ENCODE assay signal across 19 cellular contexts in the genomic region with DNA sequence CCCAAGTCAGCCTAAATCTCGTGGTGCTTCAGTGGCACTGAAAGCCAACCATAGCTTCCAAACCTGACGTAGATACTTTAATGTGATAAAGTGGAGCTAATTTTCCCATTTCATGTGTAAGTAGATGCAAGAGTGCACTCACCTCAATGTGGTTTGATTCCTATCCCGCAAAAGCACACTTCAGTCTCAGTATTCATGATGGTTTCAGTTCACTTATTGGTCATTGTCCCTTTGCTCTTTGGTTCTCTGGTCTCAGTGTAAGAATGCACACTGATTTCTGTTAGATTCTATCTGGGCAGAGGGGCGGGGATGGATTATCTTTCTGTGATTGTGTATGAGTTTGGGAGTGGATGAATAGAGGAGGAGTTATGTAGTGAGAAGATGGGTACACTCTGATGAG.
DNase-seq lines count a peak whose midpoint lies in the region; ATAC-seq, FAIRE-seq and TF ChIP-seq lines count a peak whose summit lies in the region.
"Had no signal": no experiment of that assay in that cellular context is flagged by ENCODE, and none has a peak within 500 bp of the region (broad histone marks: within the 10 kb centered on the region; RNA-seq: fewer than 3 reads in every experiment).

No MANE protein-coding gene starts in this region.

- no peaks in the 10 kb centered on the region for H3K79me2 ChIP-seq in astrocyte (ENCODE audit: insufficient read depth, low read length)

- H3K27me3 ChIP-seq in CD8-positive, alpha-beta T cell (ENCODE audit: insufficient read depth, low read length): no peaks in the 10 kb centered on the region
- no peaks in the 10 kb centered on the region for H3K27me3 ChIP-seq in astrocyte (ENCODE audit: insufficient read depth, low read length)
- H3K27me3 ChIP-seq: BLaER1, left lung, upper lobe of right lung had no signal

- CTCF ChIA-PET in CD8-positive, alpha-beta T cell (lab: Charles Lee): no interaction called here

- POLR2A ChIA-PET in CD8-positive, alpha-beta T cell (lab: Charles Lee): no interaction called here

- intact Hi-C loops in CD8-positive, alpha-beta T cell (cut with DNase I, micrococcal nuclease): loop anchor here (5.0 kb wide), 2 partner anchors 33 to 43 kb away; no protein-coding TSS in a partner anchor

- H3K9ac ChIP-seq in astrocyte (ENCODE audit: low read length): no peak overlapping the region
- H3K9ac ChIP-seq: BLaER1 had no signal

- no peak overlapping the region for H3K4me2 ChIP-seq in astrocyte (ENCODE audit: low read length)
- H3K4me2 ChIP-seq: BLaER1 had no signal

- H3K9me3 ChIP-seq in CD8-positive, alpha-beta T cell (ENCODE audit: low read length): no peaks in the 10 kb centered on the region
- no peaks in the 10 kb centered on the region for H3K9me3 ChIP-seq in astrocyte (ENCODE audit: insufficient read depth, low read depth, low read length)
- H3K9me3 ChIP-seq: BLaER1, left lung, upper lobe of right lung had no signal

- H3K4me1 ChIP-seq in CD8-positive, alpha-beta T cell (ENCODE audit: insufficient read depth, low read length): no peaks in the 10 kb centered on the region
- peaks cover 33% of the 10 kb centered on the region for H3K4me1 ChIP-seq in astrocyte (ENCODE audit: insufficient read depth, low read length)

- no peak for ATAC-seq in CD8-positive, alpha-beta T cell
- ATAC-seq in GM18870 (IDR thresholded peaks at IDR 0.05; ENCODE audit: unreplicated experiment): peak; percentile 73
- ATAC-seq in HG03135 (IDR thresholded peaks at IDR 0.05; ENCODE audit: unreplicated experiment): peak; percentile 46
- ATAC-seq in GM18519 (IDR thresholded peaks at IDR 0.05; ENCODE audit: low FRiP score, unreplicated experiment): no peak
- ATAC-seq: K562; left lung; naive thymus-derived CD4-positive, alpha-beta T cell; upper lobe of right lung had no signal

- no peaks in the 10 kb centered on the region for H4K20me1 ChIP-seq in astrocyte (ENCODE audit: insufficient read depth, low read length)
- H4K20me1 ChIP-seq: BLaER1 had no signal

- H3K27ac Mint-ChIP-seq in CD8-positive, alpha-beta T cell: no peak overlapping the region
- H3K27ac Mint-ChIP-seq in astrocyte (ENCODE audit: unreplicated experiment) (peak overlapping the region; percentile 70), osteocyte (ENCODE audit: unreplicated experiment) (no peak overlapping the region)
- H3K27ac Mint-ChIP-seq: naive thymus-derived CD4-positive, alpha-beta T cell had no signal

- no peak overlapping the region for H2AFZ ChIP-seq in astrocyte (ENCODE audit: low read depth, low read length)

- no peak overlapping the region for H3K4me3 ChIP-seq in CD8-positive, alpha-beta T cell (ENCODE audit: low read depth, low read length)
- no peak overlapping the region for H3K4me3 ChIP-seq in astrocyte (ENCODE audit: insufficient read depth, low read depth, low read length)
- H3K4me3 ChIP-seq: BLaER1, K562, left lung, upper lobe of right lung had no signal

- FAIRE-seq in astrocyte (lab: Jason Lieb, UNC): no peak
- FAIRE-seq: K562 had no signal

- no peak for TF ChIP-seq CTCF in CD8-positive, alpha-beta T cell (IDR thresholded peaks at IDR 0.05)
- no peak for TF ChIP-seq CTCF in astrocyte (IDR thresholded peaks at IDR 0.05; ENCODE audit: insufficient read depth, low read depth, low read length)
- TF ChIP-seq CTCF in osteocyte (IDR thresholded peaks at IDR 0.05): no peak

- no peak overlapping the region for H3K27ac ChIP-seq in CD8-positive, alpha-beta T cell (ENCODE audit: low read depth, low read length)
- H3K27ac ChIP-seq in astrocyte (ENCODE audit: low read depth, low read length): no peak overlapping the region
- H3K27ac ChIP-seq: BLaER1, left lung, upper lobe of right lung had no signal

- H3K9me3 Mint-ChIP-seq in CD8-positive, alpha-beta T cell: no peaks in the 10 kb centered on the region
- no peaks in the 10 kb centered on the region for H3K9me3 Mint-ChIP-seq in astrocyte (ENCODE audit: unreplicated experiment)
- H3K9me3 Mint-ChIP-seq in osteocyte (ENCODE audit: unreplicated experiment): no peaks in the 10 kb centered on the region

- DNase-seq in CD8-positive, alpha-beta T cell: no peak
- DNase-seq in astrocyte (ENCODE audit: low read depth) (no peak), DMS153 (lab: John Stamatoyannopoulos, UW) (no peak), osteocyte (ENCODE audit: extremely low spot score, unreplicated experiment) (no peak)
- DNase-seq: activated T-cell treated with anti-CD3 and anti-CD28 coated beads, Interleukin-2, amount 50 U/mL, for 48 hours; anterior cingulate cortex; cortex of kidney; hippocampal formation; left lung; naive thymus-derived CD4-positive, alpha-beta T cell; NCI-H1436; NCI-H226; OCI-M1; upper lobe of right lung had no signal

- H3K4me3 Mint-ChIP-seq in CD8-positive, alpha-beta T cell: peak overlapping the region; percentile 27
- no peak overlapping the region for H3K4me3 Mint-ChIP-seq in astrocyte (ENCODE audit: unreplicated experiment)
- no peak overlapping the region for H3K4me3 Mint-ChIP-seq in osteocyte (ENCODE audit: unreplicated experiment)

- no peaks in the 10 kb centered on the region for H3K36me3 ChIP-seq in CD8-positive, alpha-beta T cell (ENCODE audit: insufficient read depth, low read length)
- H3K36me3 ChIP-seq in astrocyte (ENCODE audit: insufficient read depth, low read length): no peaks in the 10 kb centered on the region
- H3K36me3 ChIP-seq: BLaER1, left lung, upper lobe of right lung had no signal

- no peaks in the 10 kb centered on the region for H3K27me3 Mint-ChIP-seq in CD8-positive, alpha-beta T cell (ENCODE audit: low read depth)
- H3K27me3 Mint-ChIP-seq in astrocyte (ENCODE audit: low read depth, unreplicated experiment): no peaks in the 10 kb centered on the region
- no peaks in the 10 kb centered on the region for H3K27me3 Mint-ChIP-seq in osteocyte (ENCODE audit: unreplicated experiment)

- peaks cover 26% of the 10 kb centered on the region for H3K4me1 Mint-ChIP-seq in CD8-positive, alpha-beta T cell (ENCODE audit: low read depth)
- H3K4me1 Mint-ChIP-seq in astrocyte (ENCODE audit: low read depth, unreplicated experiment): peaks cover 32% of the 10 kb centered on the region
- peaks cover 28% of the 10 kb centered on the region for H3K4me1 Mint-ChIP-seq in osteocyte (ENCODE audit: unreplicated experiment)

- H3K36me3 Mint-ChIP-seq in CD8-positive, alpha-beta T cell: no peaks in the 10 kb centered on the region
- H3K36me3 Mint-ChIP-seq in astrocyte (ENCODE audit: low read depth, unreplicated experiment) (peaks cover 2% of the 10 kb centered on the region), osteocyte (ENCODE audit: unreplicated experiment) (no peaks in the 10 kb centered on the region)
- H3K36me3 Mint-ChIP-seq: naive thymus-derived CD4-positive, alpha-beta T cell had no signal

Comparison
In these comparisons a context has a peak if more than half of its experiments do, and no peak if none do; other contexts are left out.
1. ATAC-seq: peak in GM18870 (single experiment) and HG03135 (single experiment); none in CD8-positive, alpha-beta T cell (single experiment) and GM18519 (single experiment).